In genomic region chr4:74431113-74431826, GRCh38 we compare ENCODE assay signal across 10 cellular contexts. TPM values are rescaled to one million over a fixed set of nuclear protein-coding genes. Genes with fewer than 3 reads are reported as not detected.
DNase-seq lines count a peak whose midpoint lies in the region; ATAC-seq and TF ChIP-seq lines count a peak whose summit lies in the region.
"Had no signal": no experiment of that assay in that cellular context is flagged by ENCODE, and none has a peak within 500 bp of the region (broad histone marks: within the 10 kb centered on the region; RNA-seq: fewer than 3 reads in every experiment).

No MANE protein-coding gene starts in this region.

- H3K36me3 ChIP-seq in right atrium auricular region (no peaks in the 10 kb centered on the region), upper lobe of right lung (no peaks in the 10 kb centered on the region)

- no peak for TF ChIP-seq CTCF in right atrium auricular region (IDR thresholded peaks at IDR 0.05)
- no peak for TF ChIP-seq CTCF in upper lobe of right lung (IDR thresholded peaks at IDR 0.05)
- no peak for TF ChIP-seq CTCF in GM20000 (IDR thresholded peaks at IDR 0.05; ENCODE audit: extremely low read depth, missing control alignments)

- DNase-seq in Right ventricle myocardium inferior (ENCODE audit: missing footprints) (no peak), right atrium auricular region (ENCODE audit: low spot score) (no peak), dermis blood vessel endothelial cell (peak; percentile 78), upper lobe of right lung (no peak), SHP77 treated with DMSO at 0.1 percent for 48 hours (lab: John Stamatoyannopoulos, UW) (no peak), NCI-H748 (lab: John Stamatoyannopoulos, UW; ENCODE audit: unreplicated experiment) (no peak), GM20000 (ENCODE audit: low spot score) (no peak)
- DNase-seq: NCI-H2081 treated with DMSO at 0.1 percent for 48 hours had no signal

- H3K4me3 ChIP-seq in right atrium auricular region = no peak overlapping the region
- no peak overlapping the region for H3K4me3 ChIP-seq in upper lobe of right lung

- H3K27ac ChIP-seq in right atrium auricular region = peak overlapping the region in 1 of 2 donors; percentile 26
- H3K27ac ChIP-seq in upper lobe of right lung = no peak overlapping the region

- H3K9me3 ChIP-seq in right atrium auricular region = no peaks in the 10 kb centered on the region
- no peaks in the 10 kb centered on the region for H3K9me3 ChIP-seq in upper lobe of right lung

- intact Hi-C loops in Right ventricle myocardium inferior (cut with DNase I) = no loop called here
- intact Hi-C loops in upper lobe of right lung (cut with DNase I) = no loop called here

- peak; percentile 76 for ATAC-seq in Right ventricle myocardium inferior
- peak; percentile 55 for ATAC-seq in HG03520 (IDR thresholded peaks at IDR 0.05; ENCODE audit: unreplicated experiment)
- ATAC-seq in upper lobe of right lung = peak; percentile 62

- H3K4me1 ChIP-seq in right atrium auricular region = peaks cover 0 to 12% of the 10 kb centered on the region in 2 donors
- no peaks in the 10 kb centered on the region for H3K4me1 ChIP-seq in upper lobe of right lung

- H3K27me3 ChIP-seq in right atrium auricular region (no peaks in the 10 kb centered on the region), upper lobe of right lung (no peaks in the 10 kb centered on the region)

RNA-seq across cellular contexts. Expression of gene AREG, which starts 13.7 kb away (rescaled TPM):
- 1.4 TPM for total RNA-seq in Right ventricle myocardium inferior
- 10 to 100 TPM; 26.6 to 31.3 TPM for total RNA-seq in right atrium auricular region
- 0.19 and 0.34 TPM in 2 replicates for total RNA-seq in dermis blood vessel endothelial cell
- total RNA-seq in upper lobe of right lung = 14.6 TPM
- total RNA-seq: A172 had no signal
